13 cellular contexts compared by ENCODE assay signal in genomic region chr12:9794484-9795063, GRCh38. TPM values are rescaled to one million over a fixed set of nuclear protein-coding genes. Genes with fewer than 3 reads are reported as not detected.
A peak's percentile ranks its signal among the peaks of the same experiment; 100 is the strongest.
DNase-seq lines count a peak whose midpoint lies in the region; ATAC-seq lines count a peak whose summit lies in the region.
"Had no signal": no experiment of that assay in that cellular context is flagged by ENCODE, and none has a peak within 500 bp of the region (broad histone marks: within the 10 kb centered on the region; RNA-seq: fewer than 3 reads in every experiment).

No MANE protein-coding gene starts in this region.

- DNase-seq in CD8-positive, alpha-beta memory T cell: peak in 1 of 5 donors; percentile 16
- DNase-seq in T-helper 2 cell treated with Interferon-gamma antibody and Interleukin-4, amounts not matched to agents 5 μg/mL and 100 μg/mL, for 36 hours (ENCODE audit: low spot score): no peak
- DNase-seq in memory B cell (ENCODE audit: low spot score in 2 of 2): no peak
- DNase-seq in kidney glomerular epithelial cell (lab: John Stamatoyannopoulos, UW): no peak
- DNase-seq in HuH-7.5 (ENCODE audit: low spot score): no peak
- DNase-seq: foreskin melanocyte; kidney; NCI-H2081; stimulated activated CD4-positive, alpha-beta T cell treated with anti-CD3 and anti-CD28 coated beads, Interleukin-12 subunit alpha, Interleukin-12 subunit beta, amount 100 ng/mL, for 4 hours had no signal

- CTCF ChIA-PET in CD8-positive, alpha-beta memory T cell (lab: Charles Lee): interaction anchor here (0.6 to 10.7 kb wide), 4 partner anchors 11 to 463 kb away, joined by 3 to 359 read pairs (median 3); partner anchors contain the start of gene CD69

- H3K4me3 Mint-ChIP-seq in CD8-positive, alpha-beta memory T cell: peak overlapping the region; percentile 51 to 80 (median 71)
- peak overlapping the region; percentile 73 for H3K4me3 Mint-ChIP-seq in T-helper 2 cell treated with Interferon-gamma antibody and Interleukin-4, amounts not matched to agents 5 μg/mL and 100 μg/mL, for 36 hours
- peak overlapping the region; percentile 19 for H3K4me3 Mint-ChIP-seq in memory B cell

- H3K27ac Mint-ChIP-seq in CD8-positive, alpha-beta memory T cell: peak overlapping the region; percentile 10 to 96 (median 73)
- H3K27ac Mint-ChIP-seq in T-helper 2 cell treated with Interferon-gamma antibody and Interleukin-4, amounts not matched to agents 5 μg/mL and 100 μg/mL, for 36 hours: peak overlapping the region; percentile 85
- H3K27ac Mint-ChIP-seq in memory B cell: no peak overlapping the region

- peaks cover 0 to 4% (median 1%) of the 10 kb centered on the region in 3 donors for H3K36me3 Mint-ChIP-seq in CD8-positive, alpha-beta memory T cell
- peaks cover 3% of the 10 kb centered on the region for H3K36me3 Mint-ChIP-seq in T-helper 2 cell treated with Interferon-gamma antibody and Interleukin-4, amounts not matched to agents 5 μg/mL and 100 μg/mL, for 36 hours (ENCODE audit: low read depth)
- H3K36me3 Mint-ChIP-seq in memory B cell: no peaks in the 10 kb centered on the region

- ATAC-seq in GM21515 (IDR thresholded peaks at IDR 0.05; ENCODE audit: unreplicated experiment) (peak; percentile 49), memory B cell (ENCODE audit: low read depth) (no peak), GM19452 (IDR thresholded peaks at IDR 0.05; ENCODE audit: unreplicated experiment) (no peak), GM18520 (IDR thresholded peaks at IDR 0.05; ENCODE audit: unreplicated experiment) (no peak)
- ATAC-seq: Panc1 had no signal

- H3K27ac ChIP-seq in CD8-positive, alpha-beta memory T cell (ENCODE audit: low read depth, low read length): peak overlapping the region; percentile 29

- H3K27me3 Mint-ChIP-seq in CD8-positive, alpha-beta memory T cell: no peaks in the 10 kb centered on the region
- no peaks in the 10 kb centered on the region for H3K27me3 Mint-ChIP-seq in T-helper 2 cell treated with Interferon-gamma antibody and Interleukin-4, amounts not matched to agents 5 μg/mL and 100 μg/mL, for 36 hours (ENCODE audit: low read depth)
- no peaks in the 10 kb centered on the region for H3K27me3 Mint-ChIP-seq in memory B cell

- peaks cover 51 to 73% (median 55%) of the 10 kb centered on the region in 3 donors for H3K4me1 Mint-ChIP-seq in CD8-positive, alpha-beta memory T cell
- H3K4me1 Mint-ChIP-seq in T-helper 2 cell treated with Interferon-gamma antibody and Interleukin-4, amounts not matched to agents 5 μg/mL and 100 μg/mL, for 36 hours (ENCODE audit: low read depth): peaks cover 56% of the 10 kb centered on the region
- H3K4me1 Mint-ChIP-seq in memory B cell: peaks cover 15% of the 10 kb centered on the region

- no peaks in the 10 kb centered on the region for H3K36me3 ChIP-seq in CD8-positive, alpha-beta memory T cell (ENCODE audit: insufficient read depth, low read length)

- H3K4me1 ChIP-seq in CD8-positive, alpha-beta memory T cell (ENCODE audit: insufficient read depth, low read length): peaks cover 56% of the 10 kb centered on the region

- no peaks in the 10 kb centered on the region for H3K27me3 ChIP-seq in CD8-positive, alpha-beta memory T cell (ENCODE audit: insufficient read depth, low read length, poor library complexity, severe bottlenecking)

- POLR2A ChIA-PET in CD8-positive, alpha-beta memory T cell (lab: Charles Lee): interaction anchor here (0.6 to 4.2 kb wide), 3 partner anchors 35 to 86 kb away, joined by 3 to 35 read pairs (median 3); partner anchors contain the start of gene CD69

- H3K9me3 Mint-ChIP-seq in CD8-positive, alpha-beta memory T cell: no peaks in the 10 kb centered on the region
- peaks cover 12% of the 10 kb centered on the region for H3K9me3 Mint-ChIP-seq in T-helper 2 cell treated with Interferon-gamma antibody and Interleukin-4, amounts not matched to agents 5 μg/mL and 100 μg/mL, for 36 hours
- peaks cover 1% of the 10 kb centered on the region for H3K9me3 Mint-ChIP-seq in memory B cell

- no peaks in the 10 kb centered on the region for H3K9me3 ChIP-seq in CD8-positive, alpha-beta memory T cell (ENCODE audit: low read length)

- H3K4me3 ChIP-seq in CD8-positive, alpha-beta memory T cell (ENCODE audit: low read length): peak overlapping the region; percentile 20

RNA-seq across cellular contexts. Expression of gene KLRF1, which starts 32.7 kb away (rescaled TPM):
- total RNA-seq in CD8-positive, alpha-beta memory T cell: not detected
- 52.1 TPM for polyA plus RNA-seq in CD8-positive, alpha-beta memory T cell

RNA-seq across cellular contexts. Expression of gene CD69, which starts 33.9 kb away (rescaled TPM):
- total RNA-seq in CD8-positive, alpha-beta memory T cell: 10 to 100 TPM; 66.8 to 67.1 TPM
- polyA plus RNA-seq in CD8-positive, alpha-beta memory T cell: 253 TPM

Comparison
In these comparisons a context has a peak if more than half of its experiments do, and no peak if none do; other contexts are left out.
1. H3K4me3 Mint-ChIP-seq: peak in every context shown above with its lines; median percentile 73 in T-helper 2 cell treated with Interferon-gamma antibody and Interleukin-4, amounts not matched to agents 5 μg/mL and 100 μg/mL, for 36 hours; 71 in CD8-positive, alpha-beta memory T cell; 19 in memory B cell.